1 cellular context compared by ENCODE assay signal in genomic region chr7:158834799-158835784, GRCh38.
A peak's percentile ranks its signal among the peaks of the same experiment; 100 is the strongest.
TF ChIP-seq lines count a peak whose summit lies in the region.

No MANE protein-coding gene starts in this region.

TF ChIP-seq in K562, 482 proteins besides CTCF, POLR2A, EP300 and RAD21 (continued from another document and continues in another):
- TF ChIP-seq STAT5A (IDR thresholded peaks at IDR 0.05; ENCODE audit: borderline replicate concordance, low read length) (peak; percentile 76), SIN3B (IDR thresholded peaks at IDR 0.05; ENCODE audit: low read depth) (no peak), ZNF23 (CRISPR knock-in tag; IDR thresholded peaks at IDR 0.05) (no peak), HBP1 (CRISPR knock-in tag; IDR thresholded peaks at IDR 0.05) (no peak), FOXP1 (CRISPR knock-in tag; IDR thresholded peaks at IDR 0.05) (peak; percentile 62; the same call in 1 of the 2 replicates), CXXC5 (CRISPR knock-in tag; IDR thresholded peaks at IDR 0.05) (peak; percentile 83), CC2D1A (IDR thresholded peaks at IDR 0.05) (peak; percentile 94), TRIM28 (IDR thresholded peaks at IDR 0.05) (no peak), BRF1 (IDR thresholded peaks at IDR 0.05; ENCODE audit: borderline replicate concordance, extremely low read depth, insufficient read length) (no peak), PURB (CRISPR knock-in tag; IDR thresholded peaks at IDR 0.05; ENCODE audit: low read depth) (no peak), HLTF (IDR thresholded peaks at IDR 0.05) (peak; percentile 95), THRAP3 (IDR thresholded peaks at IDR 0.05; ENCODE audit: borderline replicate concordance) (no peak), TSHZ1 (CRISPR knock-in tag; IDR thresholded peaks at IDR 0.05) (no peak), ZNF444 (CRISPR knock-in tag; IDR thresholded peaks at IDR 0.05) (no peak), HNRNPH1 (optimal IDR thresholded peaks at IDR 0.05; ENCODE audit: low read depth, low read length) (no peak), SMAD3 (CRISPR knock-in tag; conservative IDR thresholded peaks at IDR 0.05) (peak; percentile 14), BACH1 (tag; IDR thresholded peaks at IDR 0.05) (no peak), ZNF707 (CRISPR knock-in tag; conservative IDR thresholded peaks at IDR 0.05) (no peak), PATZ1 (CRISPR knock-in tag; IDR thresholded peaks at IDR 0.05; ENCODE audit: borderline replicate concordance) (no peak), TFAP4 (CRISPR knock-in tag; IDR thresholded peaks at IDR 0.05; ENCODE audit: borderline replicate concordance) (peak; percentile 98), JUN (IDR thresholded peaks at IDR 0.05; ENCODE audit: borderline replicate concordance, low read depth, low read length) (no peak), JUN (CRISPR knock-in tag; IDR thresholded peaks at IDR 0.05; ENCODE audit: borderline replicate concordance) (no peak), ZNF143 (CRISPR knock-in tag; IDR thresholded peaks at IDR 0.05) (no peak), POLR2H (tag; IDR thresholded peaks at IDR 0.05; ENCODE audit: low read depth) (no peak), ZNF785 (CRISPR knock-in tag; IDR thresholded peaks at IDR 0.05) (no peak), MTA3 (IDR thresholded peaks at IDR 0.05; ENCODE audit: borderline replicate concordance) (0 out of 2 replicates have a peak, but pooled peaks have one; percentile 41), CBX5 (IDR thresholded peaks at IDR 0.05; ENCODE audit: borderline replicate concordance, low read depth) (no peak), MEF2A (IDR thresholded peaks at IDR 0.05; ENCODE audit: control insufficient read depth, low read depth, low read length) (no peak), TAL1 (IDR thresholded peaks at IDR 0.05) (peak; percentile 97), SETDB1 (IDR thresholded peaks at IDR 0.05; ENCODE audit: low read length) (no peak), KLF1 (tag; IDR thresholded peaks at IDR 0.05) (no peak), RFX5 (IDR thresholded peaks at IDR 0.05; ENCODE audit: low read depth, low read length) (no peak), SREBF2 (CRISPR knock-in tag; IDR thresholded peaks at IDR 0.05) (no peak), DEAF1 (CRISPR knock-in tag; IDR thresholded peaks at IDR 0.05) (no peak), ELK3 (CRISPR knock-in tag; IDR thresholded peaks at IDR 0.05) (no peak), ZNF133 (CRISPR knock-in tag; IDR thresholded peaks at IDR 0.05) (no peak), GATA2 (CRISPR knock-in tag; IDR thresholded peaks at IDR 0.05) (peak; percentile 72), NFATC3 (IDR thresholded peaks at IDR 0.05) (no peak), NR2F6 (CRISPR knock-in tag; IDR thresholded peaks at IDR 0.05) (no peak), CHCHD3 (CRISPR knock-in tag; IDR thresholded peaks at IDR 0.05) (no peak), GABPA (tag; conservative IDR thresholded peaks at IDR 0.05; ENCODE audit: low read depth) (peak; percentile 51), FOSL1 (tag; conservative IDR thresholded peaks at IDR 0.05) (peak; percentile 90)
- TF ChIP-seq, protein P1, sequence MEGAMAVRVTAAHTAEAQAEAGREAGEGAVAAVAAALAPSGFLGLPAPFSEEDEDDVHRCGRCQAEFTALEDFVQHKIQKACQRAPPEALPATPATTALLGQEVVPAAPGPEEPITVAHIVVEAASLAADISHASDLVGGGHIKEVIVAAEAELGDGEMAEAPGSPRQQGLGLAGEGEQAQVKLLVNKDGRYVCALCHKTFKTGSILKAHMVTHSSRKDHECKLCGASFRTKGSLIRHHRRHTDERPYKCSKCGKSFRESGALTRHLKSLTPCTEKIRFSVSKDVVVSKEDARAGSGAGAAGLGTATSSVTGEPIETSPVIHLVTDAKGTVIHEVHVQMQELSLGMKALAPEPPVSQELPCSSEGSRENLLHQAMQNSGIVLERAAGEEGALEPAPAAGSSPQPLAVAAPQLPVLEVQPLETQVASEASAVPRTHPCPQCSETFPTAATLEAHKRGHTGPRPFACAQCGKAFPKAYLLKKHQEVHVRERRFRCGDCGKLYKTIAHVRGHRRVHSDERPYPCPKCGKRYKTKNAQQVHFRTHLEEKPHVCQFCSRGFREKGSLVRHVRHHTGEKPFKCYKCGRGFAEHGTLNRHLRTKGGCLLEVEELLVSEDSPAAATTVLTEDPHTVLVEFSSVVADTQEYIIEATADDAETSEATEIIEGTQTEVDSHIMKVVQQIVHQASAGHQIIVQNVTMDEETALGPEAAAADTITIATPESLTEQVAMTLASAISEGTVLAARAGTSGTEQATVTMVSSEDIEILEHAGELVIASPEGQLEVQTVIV (CRISPR knock-in tag; IDR thresholded peaks at IDR 0.05; ENCODE audit: borderline replicate concordance): no peak
- TF ChIP-seq, protein P2, sequence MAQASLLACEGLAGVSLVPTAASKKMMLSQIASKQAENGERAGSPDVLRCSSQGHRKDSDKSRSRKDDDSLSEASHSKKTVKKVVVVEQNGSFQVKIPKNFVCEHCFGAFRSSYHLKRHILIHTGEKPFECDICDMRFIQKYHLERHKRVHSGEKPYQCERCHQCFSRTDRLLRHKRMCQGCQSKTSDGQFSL (CRISPR knock-in tag; IDR thresholded peaks at IDR 0.05): no peak
- TF ChIP-seq, protein P2 (tag; IDR thresholded peaks at IDR 0.05): 0 out of 4 replicates have a peak, but pooled peaks of 1 of the 2 experiments have one; percentile 27
- TF ChIP-seq, protein P3, sequence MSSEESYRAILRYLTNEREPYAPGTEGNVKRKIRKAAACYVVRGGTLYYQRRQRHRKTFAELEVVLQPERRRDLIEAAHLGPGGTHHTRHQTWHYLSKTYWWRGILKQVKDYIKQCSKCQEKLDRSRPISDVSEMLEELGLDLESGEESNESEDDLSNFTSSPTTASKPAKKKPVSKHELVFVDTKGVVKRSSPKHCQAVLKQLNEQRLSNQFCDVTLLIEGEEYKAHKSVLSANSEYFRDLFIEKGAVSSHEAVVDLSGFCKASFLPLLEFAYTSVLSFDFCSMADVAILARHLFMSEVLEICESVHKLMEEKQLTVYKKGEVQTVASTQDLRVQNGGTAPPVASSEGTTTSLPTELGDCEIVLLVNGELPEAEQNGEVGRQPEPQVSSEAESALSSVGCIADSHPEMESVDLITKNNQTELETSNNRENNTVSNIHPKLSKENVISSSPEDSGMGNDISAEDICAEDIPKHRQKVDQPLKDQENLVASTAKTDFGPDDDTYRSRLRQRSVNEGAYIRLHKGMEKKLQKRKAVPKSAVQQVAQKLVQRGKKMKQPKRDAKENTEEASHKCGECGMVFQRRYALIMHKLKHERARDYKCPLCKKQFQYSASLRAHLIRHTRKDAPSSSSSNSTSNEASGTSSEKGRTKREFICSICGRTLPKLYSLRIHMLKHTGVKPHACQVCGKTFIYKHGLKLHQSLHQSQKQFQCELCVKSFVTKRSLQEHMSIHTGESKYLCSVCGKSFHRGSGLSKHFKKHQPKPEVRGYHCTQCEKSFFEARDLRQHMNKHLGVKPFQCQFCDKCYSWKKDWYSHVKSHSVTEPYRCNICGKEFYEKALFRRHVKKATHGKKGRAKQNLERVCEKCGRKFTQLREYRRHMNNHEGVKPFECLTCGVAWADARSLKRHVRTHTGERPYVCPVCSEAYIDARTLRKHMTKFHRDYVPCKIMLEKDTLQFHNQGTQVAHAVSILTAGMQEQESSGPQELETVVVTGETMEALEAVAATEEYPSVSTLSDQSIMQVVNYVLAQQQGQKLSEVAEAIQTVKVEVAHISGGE (CRISPR knock-in tag; IDR thresholded peaks at IDR 0.05): peak in 1 of 3 experiments; percentile 83; a peak in 2 of 6 replicates
- TF ChIP-seq, protein P4, sequence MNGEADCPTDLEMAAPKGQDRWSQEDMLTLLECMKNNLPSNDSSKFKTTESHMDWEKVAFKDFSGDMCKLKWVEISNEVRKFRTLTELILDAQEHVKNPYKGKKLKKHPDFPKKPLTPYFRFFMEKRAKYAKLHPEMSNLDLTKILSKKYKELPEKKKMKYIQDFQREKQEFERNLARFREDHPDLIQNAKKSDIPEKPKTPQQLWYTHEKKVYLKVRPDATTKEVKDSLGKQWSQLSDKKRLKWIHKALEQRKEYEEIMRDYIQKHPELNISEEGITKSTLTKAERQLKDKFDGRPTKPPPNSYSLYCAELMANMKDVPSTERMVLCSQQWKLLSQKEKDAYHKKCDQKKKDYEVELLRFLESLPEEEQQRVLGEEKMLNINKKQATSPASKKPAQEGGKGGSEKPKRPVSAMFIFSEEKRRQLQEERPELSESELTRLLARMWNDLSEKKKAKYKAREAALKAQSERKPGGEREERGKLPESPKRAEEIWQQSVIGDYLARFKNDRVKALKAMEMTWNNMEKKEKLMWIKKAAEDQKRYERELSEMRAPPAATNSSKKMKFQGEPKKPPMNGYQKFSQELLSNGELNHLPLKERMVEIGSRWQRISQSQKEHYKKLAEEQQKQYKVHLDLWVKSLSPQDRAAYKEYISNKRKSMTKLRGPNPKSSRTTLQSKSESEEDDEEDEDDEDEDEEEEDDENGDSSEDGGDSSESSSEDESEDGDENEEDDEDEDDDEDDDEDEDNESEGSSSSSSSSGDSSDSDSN (IDR thresholded peaks at IDR 0.05; ENCODE audit: borderline replicate concordance in 1 of 2, low read depth in 2 of 2, low read length in 2 of 2): 0 out of 4 replicates have a peak, but pooled peaks of 1 of the 2 experiments have one; percentile 26
